Comparison of ENCODE assay signal across 8 cellular contexts in genomic region chr3:47380601-47381316, GRCh38. TPM values are rescaled to one million over a fixed set of nuclear protein-coding genes. Genes with fewer than 3 reads are reported as not detected.
DNase-seq lines count a peak whose midpoint lies in the region; ATAC-seq and TF ChIP-seq lines count a peak whose summit lies in the region.

Gene PTPN23, plus strand, starts transcription at chr3:47381021. Its CDS starts 76 bp downstream, at chr3:47381097.

- H3K4me3 ChIP-seq in AG10803 (ENCODE audit: low read length), result peak within 1 kb of the TSS; percentile 98

- no peak for TF ChIP-seq CTCF in AG10803 (conservative IDR thresholded peaks at IDR 0.05; ENCODE audit: low read length)

- ATAC-seq in GM19043 (IDR thresholded peaks at IDR 0.05; ENCODE audit: low read depth, unreplicated experiment) (peak; percentile 57), HG03378 (IDR thresholded peaks at IDR 0.05; ENCODE audit: unreplicated experiment) (peak; percentile 72)

- DNase-seq in AG10803 (ENCODE audit: low read depth) (peak; percentile 99), NCI-H460 (ENCODE audit: extremely low read depth, low read depth) (peak; percentile 97), cerebellar nuclear complex (lab: John Stamatoyannopoulos, UW) (peak; percentile 81 to 89), islet precursor cell (peak; percentile 100)
- peak; percentile 97 for DNase-seq in activated CD4-positive, CD25-positive, alpha-beta regulatory T cell treated with anti-CD3 and anti-CD28 coated beads, Interleukin-2, amount 50 U/mL, for 72 hours
- DNase-seq in stimulated activated CD4-positive, alpha-beta T cell treated with anti-CD3 and anti-CD28 coated beads, Interleukin-12 subunit alpha, Interleukin-12 subunit beta, amount 100 ng/mL, for 48 hours (ENCODE audit: low read depth in 2 of 3, low spot score in 1 of 3), result peak; percentile 97 to 99 (median 98)

RNA-seq across cellular contexts. Expression of gene PTPN23, which starts in this region (rescaled TPM):
- total RNA-seq in NCI-H460 (2014; rRNA removed; shearing (Covaris generic)), result 7.1 and 9.5 TPM in 2 replicates
- 9.2 TPM in 2 replicates for polyA plus RNA-seq in NCI-H460 (2014; cell fraction: nucleus; rRNA removed)

Comparison
In these comparisons a context has a peak if more than half of its experiments do, and no peak if none do; other contexts are left out.
1. Peak in every context shown above with its lines: DNase-seq, ATAC-seq and H3K4me3 ChIP-seq.